In genomic region chr6:43838276-43839036, GRCh38 we compare ENCODE assay signal across 8 cellular contexts.
DNase-seq lines count a peak whose midpoint lies in the region; ATAC-seq and TF ChIP-seq lines count a peak whose summit lies in the region.

No MANE protein-coding gene starts in this region.

- H3K4me3 Mint-ChIP-seq in activated naive CD4-positive, alpha-beta T cell treated with anti-CD3 and anti-CD28 coated beads for 36 hours, result no peak overlapping the region
- H3K4me3 Mint-ChIP-seq in T-helper 2 cell treated with Interferon-gamma antibody and Interleukin-4, amounts not matched to agents 5 μg/mL and 100 μg/mL, for 36 hours, result no peak overlapping the region

- H3K27ac Mint-ChIP-seq in activated naive CD4-positive, alpha-beta T cell treated with anti-CD3 and anti-CD28 coated beads for 36 hours, result no peak overlapping the region
- H3K27ac Mint-ChIP-seq in T-helper 2 cell treated with Interferon-gamma antibody and Interleukin-4, amounts not matched to agents 5 μg/mL and 100 μg/mL, for 36 hours, result no peak overlapping the region

- H3K4me3 ChIP-seq in colonic mucosa (no peak overlapping the region), mesodermal cell (ENCODE audit: extremely low read depth, insufficient read depth, low read length, poor library complexity, severe bottlenecking) (no peak overlapping the region)

- H3K9me3 Mint-ChIP-seq in activated naive CD4-positive, alpha-beta T cell treated with anti-CD3 and anti-CD28 coated beads for 36 hours, result no peaks in the 10 kb centered on the region
- H3K9me3 Mint-ChIP-seq in T-helper 2 cell treated with Interferon-gamma antibody and Interleukin-4, amounts not matched to agents 5 μg/mL and 100 μg/mL, for 36 hours, result no peaks in the 10 kb centered on the region

- peak; percentile 27 for DNase-seq in activated naive CD4-positive, alpha-beta T cell treated with anti-CD3 and anti-CD28 coated beads for 36 hours
- no peak for DNase-seq in activated naive CD4-positive, alpha-beta T cell treated with Interleukin-2 at 50 U/mL for 16 hours
- DNase-seq in NCI-H69 (lab: John Stamatoyannopoulos, UW) (peak; percentile 62), colonic mucosa (no peak), posterior cingulate gyrus (no peak)
- no peak for DNase-seq in T-helper 2 cell treated with Interferon-gamma antibody and Interleukin-4, amounts not matched to agents 5 μg/mL and 100 μg/mL, for 36 hours (ENCODE audit: low spot score)

- H3K4me1 ChIP-seq in colonic mucosa (no peaks in the 10 kb centered on the region), mesodermal cell (ENCODE audit: control insufficient read depth, insufficient read depth, low read length, poor library complexity, severe bottlenecking) (peaks cover 8% of the 10 kb centered on the region)

- H3K4me1 Mint-ChIP-seq in activated naive CD4-positive, alpha-beta T cell treated with anti-CD3 and anti-CD28 coated beads for 36 hours (ENCODE audit: low read depth), result no peaks in the 10 kb centered on the region
- H3K4me1 Mint-ChIP-seq in T-helper 2 cell treated with Interferon-gamma antibody and Interleukin-4, amounts not matched to agents 5 μg/mL and 100 μg/mL, for 36 hours (ENCODE audit: low read depth), result no peaks in the 10 kb centered on the region

- ATAC-seq in GM18870 (IDR thresholded peaks at IDR 0.05; ENCODE audit: unreplicated experiment), result no peak

- no peaks in the 10 kb centered on the region for H3K27me3 ChIP-seq in colonic mucosa

- H3K9me3 ChIP-seq in colonic mucosa, result no peaks in the 10 kb centered on the region
- H3K9me3 ChIP-seq in mesodermal cell (ENCODE audit: control insufficient read depth, low read length), result no peaks in the 10 kb centered on the region

- CTCF ChIA-PET in activated naive CD4-positive, alpha-beta T cell treated with anti-CD3 and anti-CD28 coated beads for 36 hours (lab: Charles Lee), result interaction anchor here (1.0 kb wide), 1 partner anchor 31 kb away, joined by 3 read pairs; no protein-coding TSS in a partner anchor

- TF ChIP-seq CTCF in colonic mucosa (IDR thresholded peaks at IDR 0.05), result peak; percentile 29

- 77 to 90% methylated on average over 8 to 9 of the region's 9 CpGs for WGBS in mesodermal cell (ENCODE audit: insufficient coverage in 2 of 2), 2 experiments

- H3K9ac ChIP-seq in colonic mucosa (ENCODE audit: low read depth in 2 of 2, low read length in 2 of 2), result peak overlapping the region in 1 of 2 donors; percentile 19

- no peak overlapping the region for H3K27ac ChIP-seq in colonic mucosa
- peak overlapping the region; percentile 16 for H3K27ac ChIP-seq in mesodermal cell (ENCODE audit: low read depth, low read length, severe bottlenecking)

- H3K36me3 Mint-ChIP-seq in activated naive CD4-positive, alpha-beta T cell treated with anti-CD3 and anti-CD28 coated beads for 36 hours (ENCODE audit: low read depth), result no peaks in the 10 kb centered on the region
- no peaks in the 10 kb centered on the region for H3K36me3 Mint-ChIP-seq in T-helper 2 cell treated with Interferon-gamma antibody and Interleukin-4, amounts not matched to agents 5 μg/mL and 100 μg/mL, for 36 hours (ENCODE audit: low read depth)

- intact Hi-C loops in activated naive CD4-positive, alpha-beta T cell treated with anti-CD3 and anti-CD28 coated beads for 36 hours (cut with micrococcal nuclease), result loop anchor here (1.0 kb wide), 1 partner anchor 69 kb away; no protein-coding TSS in a partner anchor
- intact Hi-C loops in colonic mucosa (cut with DNase I), result no loop called here
- intact Hi-C loops in posterior cingulate gyrus (cut with DNase I), result no loop called here

- H3K36me3 ChIP-seq in colonic mucosa (no peaks in the 10 kb centered on the region), mesodermal cell (ENCODE audit: control insufficient read depth, insufficient read depth, low read length) (no peaks in the 10 kb centered on the region)

- H3K27me3 Mint-ChIP-seq in activated naive CD4-positive, alpha-beta T cell treated with anti-CD3 and anti-CD28 coated beads for 36 hours (ENCODE audit: low read depth), result no peaks in the 10 kb centered on the region
- no peaks in the 10 kb centered on the region for H3K27me3 Mint-ChIP-seq in T-helper 2 cell treated with Interferon-gamma antibody and Interleukin-4, amounts not matched to agents 5 μg/mL and 100 μg/mL, for 36 hours (ENCODE audit: low read depth)

Comparison
In these comparisons a context has a peak if more than half of its experiments do, and no peak if none do; other contexts are left out.
1. DNase-seq: peak in activated naive CD4-positive, alpha-beta T cell treated with anti-CD3 and anti-CD28 coated beads for 36 hours (single experiment) and NCI-H69 (single experiment); none in activated naive CD4-positive, alpha-beta T cell treated with Interleukin-2 at 50 U/mL for 16 hours (single experiment), colonic mucosa (single experiment), T-helper 2 cell treated with Interferon-gamma antibody and Interleukin-4, amounts not matched to agents 5 μg/mL and 100 μg/mL, for 36 hours (single experiment) and posterior cingulate gyrus (0 of 10).